Comparison of ENCODE assay signal across 11 cellular contexts in the genomic region with DNA sequence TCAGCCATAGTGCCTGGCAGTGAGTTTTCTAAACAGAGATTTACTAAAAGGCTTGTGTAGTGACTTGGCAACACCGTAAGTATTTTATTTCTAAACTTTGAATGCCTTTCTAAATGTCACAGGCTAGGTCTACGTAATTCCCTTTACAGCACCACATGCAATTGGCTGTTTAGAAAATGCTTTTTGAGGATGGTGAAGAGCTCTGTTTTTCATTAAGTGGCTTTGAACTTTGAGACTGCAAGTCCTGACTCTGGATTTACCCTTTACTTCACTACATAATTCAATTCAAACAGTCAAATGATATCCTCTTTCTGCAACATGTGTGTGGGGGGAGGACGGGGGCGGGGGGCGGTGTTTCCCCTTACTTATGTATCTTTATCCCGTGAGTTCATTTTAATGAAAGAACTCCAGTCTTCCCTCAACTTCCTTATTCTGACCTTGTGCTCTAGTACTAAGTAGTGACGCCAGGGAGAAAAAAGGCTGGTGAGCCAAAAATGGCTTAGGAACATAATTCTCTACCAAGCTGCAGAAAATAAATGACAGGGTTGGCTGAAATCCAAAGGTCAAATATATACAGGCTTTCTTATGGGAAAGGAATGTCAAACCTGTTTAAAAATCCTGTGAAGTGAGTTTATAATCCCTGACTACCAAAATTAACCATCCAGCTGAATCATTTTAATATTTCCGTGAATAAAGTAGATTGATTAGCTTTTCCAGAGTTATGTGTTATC.
DNase-seq lines count a peak whose midpoint lies in the region; ATAC-seq, FAIRE-seq and TF ChIP-seq lines count a peak whose summit lies in the region.
"Had no signal": no experiment of that assay in that cellular context is flagged by ENCODE, and none has a peak within 500 bp of the region (broad histone marks: within the 10 kb centered on the region; RNA-seq: fewer than 3 reads in every experiment).

No MANE protein-coding gene starts in this region.

- POLR2A ChIA-PET in endothelial cell of umbilical vein (lab: Charles Lee): interaction anchor here (0.6 kb wide), 1 partner anchor 69 kb away, joined by 3 read pairs; no protein-coding TSS in a partner anchor

- BruUV-seq in endothelial cell of umbilical vein (replicated peaks; lab: Mats Ljungman, UMichigan): no TSS peak

- TF ChIP-seq CTCF in endothelial cell of umbilical vein (IDR thresholded peaks at IDR 0.05; ENCODE audit: extremely low read depth in 1 of 2, insufficient read depth in 1 of 2, low read depth in 1 of 2, low read length in 2 of 2): no peak
- no peak for TF ChIP-seq CTCF in osteocyte (IDR thresholded peaks at IDR 0.05)
- no peak for TF ChIP-seq CTCF in omental fat pad (IDR thresholded peaks at IDR 0.05)
- no peak for TF ChIP-seq CTCF in H9 (conservative IDR thresholded peaks at IDR 0.05)

- H3K14ac ChIP-seq in H9 (ENCODE audit: insufficient read depth, low read length): no peak overlapping the region

- no peak for ATAC-seq in omental fat pad (ENCODE audit: low FRiP score)

- H2AK5ac ChIP-seq in H9 (ENCODE audit: insufficient read length, low read length): no peak overlapping the region

- H4K5ac ChIP-seq in H9 (ENCODE audit: insufficient read length, low read depth, low read length): no peak overlapping the region

- no peaks in the 10 kb centered on the region for H3K79me1 ChIP-seq in H9 (ENCODE audit: insufficient read depth, low read depth, low read length, poor library complexity, severe bottlenecking)

- WGBS in H9 (ENCODE audit: extremely low coverage, insufficient read length, low lambda C conversion rate): no CpG with 5 or more reads among the region's 8 CpGs

- no peak overlapping the region for H3K4ac ChIP-seq in H9 (ENCODE audit: low read depth, low read length)

- H3K9me3 Mint-ChIP-seq in osteocyte (ENCODE audit: unreplicated experiment) (no peaks in the 10 kb centered on the region), H9 (no peaks in the 10 kb centered on the region; a peak in 1 of 5 replicates)

- CTCF ChIA-PET in endothelial cell of umbilical vein (lab: Charles Lee): interaction anchor here (0.6 to 2.5 kb wide), 10 partner anchors 9 to 421 kb away, joined by 3 to 11 read pairs (median 4); no protein-coding TSS in a partner anchor

- H2BK20ac ChIP-seq in H9 (ENCODE audit: low read depth, low read length, poor library complexity, severe bottlenecking): no peak overlapping the region

- H3K9me1 ChIP-seq in endothelial cell of umbilical vein (replicated peaks; ENCODE audit: control insufficient read depth, extremely low read depth, insufficient read depth, low read length): no peaks in the 10 kb centered on the region

- H3K27me3 ChIP-seq in endothelial cell of umbilical vein (ENCODE audit: control insufficient read depth in 2 of 2, insufficient read depth in 2 of 2, low read length in 2 of 2): no peaks in the 10 kb centered on the region
- no peaks in the 10 kb centered on the region for H3K27me3 ChIP-seq in H9 (ENCODE audit: insufficient read depth, low read length)

- no peak overlapping the region for H3T11ph ChIP-seq in H9 (ENCODE audit: low read length)

- no peak overlapping the region for H2BK12ac ChIP-seq in H9 (ENCODE audit: insufficient read length, low read depth, low read length)

- H4K8ac ChIP-seq in H9 (replicated peaks; ENCODE audit: insufficient read length, low read depth, low read length): no peak overlapping the region

- H3K79me2 ChIP-seq in endothelial cell of umbilical vein (ENCODE audit: control insufficient read depth, insufficient read depth, low read length) (no peaks in the 10 kb centered on the region), H9 (ENCODE audit: insufficient read depth, low read length) (no peaks in the 10 kb centered on the region)
- H3K79me2 ChIP-seq: parathyroid adenoma had no signal

- H3K23me2 ChIP-seq in H9 (ENCODE audit: insufficient read length, low read depth, low read length, poor library complexity, severe bottlenecking): no peaks in the 10 kb centered on the region

- no peak overlapping the region for H2AFZ ChIP-seq in endothelial cell of umbilical vein (ENCODE audit: low read depth, low read length)
- no peak overlapping the region for H2AFZ ChIP-seq in H9 (ENCODE audit: low read length)
- H2AFZ ChIP-seq: parathyroid adenoma had no signal

- in situ Hi-C loops in G401 (cut with HindIII; ENCODE audit: low sequenced_read_pairs): no loop called here

- no peak overlapping the region for H3K56ac ChIP-seq in H9 (ENCODE audit: insufficient read length, low read depth, low read length)

- no peak overlapping the region for H3K23ac ChIP-seq in H9 (ENCODE audit: insufficient read length, low read depth, low read length)

- no peak overlapping the region for H4K91ac ChIP-seq in H9 (ENCODE audit: insufficient read length, low read depth, low read length)

- H3K36me3 Mint-ChIP-seq in osteocyte (ENCODE audit: unreplicated experiment): no peaks in the 10 kb centered on the region
- H3K36me3 Mint-ChIP-seq in H9 (ENCODE audit: insufficient read depth in 1 of 3, low read depth in 3 of 3): no peaks in the 10 kb centered on the region; a peak in 1 of 7 replicates

- H2BK15ac ChIP-seq in H9 (ENCODE audit: low read depth, low read length): no peak overlapping the region

- H3K4me1 Mint-ChIP-seq in osteocyte (ENCODE audit: unreplicated experiment) (peaks cover 14% of the 10 kb centered on the region), H9 (peaks cover 0 to 3% of the 10 kb centered on the region in 2 experiments; a peak in 2 of 4 replicates)

- no peaks in the 10 kb centered on the region for H3K27me3 Mint-ChIP-seq in osteocyte (ENCODE audit: unreplicated experiment)
- H3K27me3 Mint-ChIP-seq in H9 (ENCODE audit: low read depth): no peaks in the 10 kb centered on the region

- H3K27ac ChIP-seq in endothelial cell of umbilical vein (ENCODE audit: insufficient read depth, low read depth, low read length): peak overlapping the region; percentile 10
- H3K27ac ChIP-seq in H9 (ENCODE audit: insufficient read length, low read depth, low read length): no peak overlapping the region
- H3K27ac ChIP-seq: parathyroid adenoma, SK-N-MC had no signal

- H3K27ac Mint-ChIP-seq in osteocyte (ENCODE audit: unreplicated experiment) (peak overlapping the region; percentile 23), H9 (no peak overlapping the region; a peak in 2 of 7 replicates)

- dilution Hi-C loops in endothelial cell of umbilical vein (cut with MboI; ENCODE audit: extremely low pct_ligation_motif_present, low sequenced_read_pairs): no loop called here

- H3K4me2 ChIP-seq in endothelial cell of umbilical vein (ENCODE audit: insufficient read depth, low read length): peak overlapping the region; percentile 21
- H3K4me2 ChIP-seq in H9 (ENCODE audit: insufficient read depth, insufficient read length, low read length): no peak overlapping the region

- peak; percentile 75 for FAIRE-seq in endothelial cell of umbilical vein (lab: Jason Lieb, UNC)

- H3K18ac ChIP-seq in H9 (ENCODE audit: insufficient read length, low read depth, low read length): no peak overlapping the region

- no peak overlapping the region for H3K4me3 ChIP-seq in endothelial cell of umbilical vein (replicated peaks in 1 of 3; ENCODE audit: insufficient read depth in 1 of 3, low read depth in 1 of 3, low read length in 3 of 3)
- H3K4me3 ChIP-seq: SK-N-MC had no signal

- peak; percentile 62 for DNase-seq in G401 (ENCODE audit: low spot score)
- peak; percentile 84 for DNase-seq in NCI-H2227 treated with DMSO at 0.1 percent for 48 hours (lab: John Stamatoyannopoulos, UW)
- peak; percentile 95 for DNase-seq in endothelial cell of umbilical vein (ENCODE audit: low read depth, low spot score)
- no peak for DNase-seq in osteocyte (ENCODE audit: extremely low spot score, unreplicated experiment)
- no peak for DNase-seq in HuH-7.5 (ENCODE audit: low spot score)
- no peak for DNase-seq in cortex of kidney (lab: John Stamatoyannopoulos, UW)
- no peak for DNase-seq in omental fat pad (ENCODE audit: low spot score)
- DNase-seq in H9: no peak
- DNase-seq: glutamatergic neuron had no signal

- H2BK120ac ChIP-seq in H9 (ENCODE audit: low read depth, low read length, poor library complexity, severe bottlenecking): no peak overlapping the region

- no peaks in the 10 kb centered on the region for H4K20me1 ChIP-seq in endothelial cell of umbilical vein (replicated peaks; ENCODE audit: control insufficient read depth, extremely low read depth, insufficient read depth, low read length)
- H4K20me1 ChIP-seq in H9 (ENCODE audit: control insufficient read depth, insufficient read depth, insufficient read length): no peaks in the 10 kb centered on the region

- intact Hi-C loops in endothelial cell of umbilical vein (cut with micrococcal nuclease): loop anchor here (1.0 kb wide), 3 partner anchors 70 to 179 kb away; no protein-coding TSS in a partner anchor

- H3K36me3 ChIP-seq in endothelial cell of umbilical vein (ENCODE audit: control insufficient read depth in 2 of 2, extremely low read depth in 1 of 2, insufficient read depth in 2 of 2, low read length in 2 of 2): no peaks in the 10 kb centered on the region

- H3K4me1 ChIP-seq in endothelial cell of umbilical vein (ENCODE audit: control insufficient read depth, extremely low read depth, insufficient read depth, low read length) (peaks cover 24% of the 10 kb centered on the region), H9 (ENCODE audit: insufficient read depth, low read length) (no peaks in the 10 kb centered on the region)
- H3K4me1 ChIP-seq: parathyroid adenoma had no signal

- H3K9me3 ChIP-seq in endothelial cell of umbilical vein (replicated peaks; ENCODE audit: control insufficient read depth, insufficient read depth, low read length) (no peaks in the 10 kb centered on the region), H9 (ENCODE audit: control insufficient read depth, low read depth, low read length) (no peaks in the 10 kb centered on the region)

- no peak for TF ChIP-seq POLR2A in endothelial cell of umbilical vein (IDR thresholded peaks at IDR 0.05; ENCODE audit: low read depth, low read length)

- H2BK5ac ChIP-seq in H9 (ENCODE audit: insufficient read length, low read length): no peak overlapping the region

- no peak overlapping the region for H3K4me3 Mint-ChIP-seq in osteocyte (ENCODE audit: unreplicated experiment)
- H3K4me3 Mint-ChIP-seq in H9: no peak overlapping the region

- no peak overlapping the region for H3K9ac ChIP-seq in endothelial cell of umbilical vein (replicated peaks; ENCODE audit: extremely low read depth, insufficient read depth, low read length)
- no peak overlapping the region for H3K9ac ChIP-seq in H9 (ENCODE audit: extremely low read depth, insufficient read length, low read length)
- H3K9ac ChIP-seq: parathyroid adenoma had no signal

TF ChIP-seq in endothelial cell of umbilical vein, 7 proteins besides CTCF, POLR2A, EP300 and RAD21 (continues in another document):
- TF ChIP-seq EZH2 (IDR thresholded peaks at IDR 0.05; ENCODE audit: borderline replicate concordance, low read depth, low read length, severe bottlenecking) (no peak), FOS (IDR thresholded peaks at IDR 0.05; ENCODE audit: borderline replicate concordance, insufficient read depth, low read length) (peak; percentile 70), MYC (IDR thresholded peaks at IDR 0.05; ENCODE audit: low read depth, low read length) (no peak), JUN (IDR thresholded peaks at IDR 0.05; ENCODE audit: borderline replicate concordance, insufficient read depth, insufficient read length, low read depth) (peak; percentile 73), POLR2AphosphoS5 (IDR thresholded peaks at IDR 0.05; ENCODE audit: insufficient read depth, low read depth, low read length) (no peak)

Comparison
In these comparisons a context has a peak if more than half of its experiments do, and no peak if none do; other contexts are left out.
1. DNase-seq: peak in G401 (single experiment), NCI-H2227 treated with DMSO at 0.1 percent for 48 hours (single experiment) and endothelial cell of umbilical vein (single experiment); none in osteocyte (single experiment), HuH-7.5 (single experiment), cortex of kidney (single experiment), omental fat pad (single experiment) and H9 (single experiment).